10 cellular contexts compared by ENCODE assay signal in genomic region chr7:29281782-29282541, GRCh38.
DNase-seq lines count a peak whose midpoint lies in the region; ATAC-seq and TF ChIP-seq lines count a peak whose summit lies in the region.
"Had no signal": no experiment of that assay in that cellular context is flagged by ENCODE, and none has a peak within 500 bp of the region (broad histone marks: within the 10 kb centered on the region; RNA-seq: fewer than 3 reads in every experiment).

No MANE protein-coding gene starts in this region.

- H3K27me3 Mint-ChIP-seq in CD4-positive, alpha-beta T cell: no peaks in the 10 kb centered on the region
- no peaks in the 10 kb centered on the region for H3K27me3 Mint-ChIP-seq in activated T-cell treated with anti-CD3 and anti-CD28 coated beads, Interleukin-2, amount 50 U/mL, for 4 hours (ENCODE audit: low read depth)

- H3K27ac ChIP-seq in fibroblast of lung (ENCODE audit: insufficient read depth, low read length) (no peak overlapping the region), trophoblast cell (ENCODE audit: low read depth, low read length) (peak overlapping the region; percentile 70)
- no peak overlapping the region for H3K27ac ChIP-seq in CD4-positive, alpha-beta T cell (ENCODE audit: low read depth, low read length)
- H3K27ac ChIP-seq: tibial artery had no signal

- H3K9me3 ChIP-seq in fibroblast of lung (ENCODE audit: control insufficient read depth, insufficient read depth, low read depth, low read length): no peaks in the 10 kb centered on the region
- no peaks in the 10 kb centered on the region for H3K9me3 ChIP-seq in trophoblast cell (ENCODE audit: insufficient read depth, low read depth, low read length)
- H3K9me3 ChIP-seq in CD4-positive, alpha-beta T cell (ENCODE audit: control insufficient read depth, low read length): no peaks in the 10 kb centered on the region
- H3K9me3 ChIP-seq: tibial artery had no signal

- H4K12ac ChIP-seq in trophoblast cell (ENCODE audit: low read depth, low read length): no peak overlapping the region

- H3K4me1 Mint-ChIP-seq in CD4-positive, alpha-beta T cell (ENCODE audit: low read depth): peaks cover 12% of the 10 kb centered on the region
- H3K4me1 Mint-ChIP-seq in activated T-cell treated with anti-CD3 and anti-CD28 coated beads, Interleukin-2, amount 50 U/mL, for 4 hours (ENCODE audit: low read depth): peaks cover 12% of the 10 kb centered on the region

- H3K27ac Mint-ChIP-seq in CD4-positive, alpha-beta T cell: no peak overlapping the region

- no peak overlapping the region for H2AK5ac ChIP-seq in trophoblast cell (ENCODE audit: low read length)

- no peak overlapping the region for H3K4ac ChIP-seq in trophoblast cell (ENCODE audit: low read depth, low read length)

- no peaks in the 10 kb centered on the region for H3K36me3 Mint-ChIP-seq in CD4-positive, alpha-beta T cell (ENCODE audit: low read depth)
- no peaks in the 10 kb centered on the region for H3K36me3 Mint-ChIP-seq in activated T-cell treated with anti-CD3 and anti-CD28 coated beads, Interleukin-2, amount 50 U/mL, for 4 hours (ENCODE audit: insufficient read depth)

- peak; percentile 47 for DNase-seq in HuH-7.5 (ENCODE audit: low spot score)
- DNase-seq in NCI-H748 (lab: John Stamatoyannopoulos, UW; ENCODE audit: unreplicated experiment): peak; percentile 93
- peak; percentile 15 to 74 for DNase-seq in fibroblast of lung (ENCODE audit: low read depth in 2 of 2)
- DNase-seq in trophoblast cell: peak; percentile 14 to 59
- DNase-seq in CD4-positive, alpha-beta T cell: no peak
- DNase-seq in D341Med (ENCODE audit: low spot score): no peak
- DNase-seq in NCI-H226: no peak
- DNase-seq in activated T-cell treated with anti-CD3 and anti-CD28 coated beads, Interleukin-2, amount 50 U/mL, for 4 hours: no peak

- H3K36me3 ChIP-seq in fibroblast of lung (ENCODE audit: control insufficient read depth, insufficient read depth, low read length) (no peaks in the 10 kb centered on the region), trophoblast cell (ENCODE audit: control insufficient read depth in 1 of 2, insufficient read depth in 2 of 2, low read length in 2 of 2) (peaks cover 3 to 6% of the 10 kb centered on the region in 2 experiments)
- H3K36me3 ChIP-seq: tibial artery had no signal

- peaks cover 2% of the 10 kb centered on the region for H3K79me1 ChIP-seq in trophoblast cell (ENCODE audit: low read length)

- no peak overlapping the region for H2BK120ac ChIP-seq in trophoblast cell (ENCODE audit: insufficient read depth, low read length, poor library complexity)

- H2BK12ac ChIP-seq in trophoblast cell (ENCODE audit: low read length): no peak overlapping the region

- H3K4me1 ChIP-seq in fibroblast of lung (ENCODE audit: control insufficient read depth, extremely low read depth, insufficient read depth, low read length) (no peaks in the 10 kb centered on the region), trophoblast cell (ENCODE audit: control insufficient read depth in 1 of 2, insufficient read depth in 2 of 2, low read length in 2 of 2) (peaks cover 5 to 14% of the 10 kb centered on the region in 2 experiments)
- H3K4me1 ChIP-seq: tibial artery had no signal

- CTCF ChIA-PET in CD4-positive, alpha-beta T cell (lab: Charles Lee): no interaction called here

- H4K8ac ChIP-seq in trophoblast cell (ENCODE audit: low read depth, low read length): no peak overlapping the region

- H4K20me1 ChIP-seq in fibroblast of lung (ENCODE audit: control insufficient read depth, extremely low read depth, insufficient read depth, low read length): no peaks in the 10 kb centered on the region

- no peak overlapping the region for H2BK5ac ChIP-seq in trophoblast cell (ENCODE audit: low read depth, low read length, poor library complexity)

- H3K23ac ChIP-seq in trophoblast cell (ENCODE audit: low read length): no peak overlapping the region

- POLR2A ChIA-PET in CD4-positive, alpha-beta T cell (lab: Charles Lee): no interaction called here

- ATAC-seq in CD4-positive, alpha-beta T cell (ENCODE audit: poor library complexity): no peak
- no peak for ATAC-seq in activated T-cell treated with anti-CD3 and anti-CD28 coated beads, Interleukin-2, amount 50 U/mL, for 4 hours

- no peak for TF ChIP-seq CTCF in fibroblast of lung (conservative IDR thresholded peaks at IDR 0.05 in 1 of 2, IDR thresholded peaks at IDR 0.05 in 1 of 2; ENCODE audit: low read depth in 1 of 2, low read length in 2 of 2)
- TF ChIP-seq CTCF in CD4-positive, alpha-beta T cell (IDR thresholded peaks at IDR 0.05): no peak

- H3K4me3 ChIP-seq in fibroblast of lung (replicated peaks in 1 of 4; ENCODE audit: control extremely low read depth in 1 of 4, insufficient read depth in 1 of 4, low read depth in 3 of 4, low read length in 4 of 4) (no peak overlapping the region), trophoblast cell (ENCODE audit: low read depth, low read length) (no peak overlapping the region)
- H3K4me3 ChIP-seq: skin epidermis, tibial artery had no signal

- H3K9me3 Mint-ChIP-seq in CD4-positive, alpha-beta T cell: no peaks in the 10 kb centered on the region
- H3K9me3 Mint-ChIP-seq in activated T-cell treated with anti-CD3 and anti-CD28 coated beads, Interleukin-2, amount 50 U/mL, for 4 hours: no peaks in the 10 kb centered on the region

- no peaks in the 10 kb centered on the region for H3K79me2 ChIP-seq in fibroblast of lung (ENCODE audit: control insufficient read depth, insufficient read depth, low read length)
- peaks cover 6% of the 10 kb centered on the region for H3K79me2 ChIP-seq in trophoblast cell (ENCODE audit: control insufficient read depth, insufficient read depth, low read length, poor library complexity)

- H3K18ac ChIP-seq in trophoblast cell (ENCODE audit: low read length): no peak overlapping the region

- intact Hi-C loops in CD4-positive, alpha-beta T cell (cut with DNase I, micrococcal nuclease): no loop called here

- no peak overlapping the region for H4K91ac ChIP-seq in trophoblast cell (ENCODE audit: low read depth, low read length)

- WGBS in trophoblast cell (ENCODE audit: extremely low coverage, insufficient coverage, insufficient read length): no CpG with 5 or more reads among the region's 12 CpGs

- no peaks in the 10 kb centered on the region for H3K27me3 ChIP-seq in fibroblast of lung (ENCODE audit: control insufficient read depth, insufficient read depth, low read length)
- H3K27me3 ChIP-seq in trophoblast cell (ENCODE audit: insufficient read depth, low read length): no peaks in the 10 kb centered on the region
- no peaks in the 10 kb centered on the region for H3K27me3 ChIP-seq in CD4-positive, alpha-beta T cell (ENCODE audit: control insufficient read depth, insufficient read depth, low read length)
- H3K27me3 ChIP-seq: tibial artery had no signal

- no peak overlapping the region for H3K4me2 ChIP-seq in fibroblast of lung (ENCODE audit: extremely low read depth, insufficient read depth, low read length)
- peak overlapping the region; percentile 37 for H3K4me2 ChIP-seq in trophoblast cell (ENCODE audit: low read length)

- H3K9ac ChIP-seq in fibroblast of lung (ENCODE audit: insufficient read depth, low read length) (no peak overlapping the region), trophoblast cell (ENCODE audit: low read length) (no peak overlapping the region)

- no peak overlapping the region for H2AFZ ChIP-seq in fibroblast of lung (ENCODE audit: low read length)
- H2AFZ ChIP-seq in trophoblast cell (ENCODE audit: insufficient read depth, low read length, poor library complexity): no peak overlapping the region

- H3K14ac ChIP-seq in trophoblast cell (ENCODE audit: low read length): no peak overlapping the region

- no peak overlapping the region for H3K4me3 Mint-ChIP-seq in CD4-positive, alpha-beta T cell
- no peak overlapping the region for H3K4me3 Mint-ChIP-seq in activated T-cell treated with anti-CD3 and anti-CD28 coated beads, Interleukin-2, amount 50 U/mL, for 4 hours

Comparison
In these comparisons a context has a peak if more than half of its experiments do, and no peak if none do; other contexts are left out.
1. DNase-seq: peak in HuH-7.5 (single experiment), NCI-H748 (single experiment), fibroblast of lung (2 of 2) and trophoblast cell (2 of 2); none in CD4-positive, alpha-beta T cell (0 of 10), D341Med (single experiment), NCI-H226 (single experiment) and activated T-cell treated with anti-CD3 and anti-CD28 coated beads, Interleukin-2, amount 50 U/mL, for 4 hours (single experiment).